11 cellular contexts compared by ENCODE assay signal in genomic region chr4:54433686-54434085, GRCh38.
DNase-seq lines count a peak whose midpoint lies in the region; ATAC-seq lines count a peak whose summit lies in the region.
"Had no signal": no experiment of that assay in that cellular context is flagged by ENCODE, and none has a peak within 500 bp of the region (broad histone marks: within the 10 kb centered on the region; RNA-seq: fewer than 3 reads in every experiment).

No MANE protein-coding gene starts in this region.

- ATAC-seq in HG03442 (IDR thresholded peaks at IDR 0.05; ENCODE audit: unreplicated experiment) (no peak), GM21360 (IDR thresholded peaks at IDR 0.05; ENCODE audit: unreplicated experiment) (no peak)
- ATAC-seq: A549 had no signal

- H3K4me3 ChIP-seq in skeletal muscle cell (ENCODE audit: low read depth, low read length): no peak overlapping the region
- H3K4me3 ChIP-seq: A549 had no signal

- DNase-seq in NCI-H748 (lab: John Stamatoyannopoulos, UW; ENCODE audit: unreplicated experiment): peak; percentile 28
- no peak for DNase-seq in NCI-H748 treated with DMSO at 0.1 percent for 48 hours (lab: John Stamatoyannopoulos, UW)
- DNase-seq in OCI-M1 (lab: John Stamatoyannopoulos, UW): peak; percentile 43
- DNase-seq in fibroblast of peridontal ligament (ENCODE audit: extremely low read depth): peak; percentile 33
- DNase-seq in skeletal muscle cell (ENCODE audit: low read depth): peak; percentile 8
- DNase-seq in NCI-H2171 (lab: John Stamatoyannopoulos, UW): no peak
- DNase-seq: NCI-H2029, T-helper 2 cell had no signal

Comparison
In these comparisons a context has a peak if more than half of its experiments do, and no peak if none do; other contexts are left out.
1. DNase-seq: peak in NCI-H748 (single experiment), OCI-M1 (single experiment), fibroblast of peridontal ligament (single experiment) and skeletal muscle cell (single experiment); none in NCI-H748 treated with DMSO at 0.1 percent for 48 hours (single experiment) and NCI-H2171 (single experiment).